Comparison of ENCODE assay signal across 9 cellular contexts in the genomic region with DNA sequence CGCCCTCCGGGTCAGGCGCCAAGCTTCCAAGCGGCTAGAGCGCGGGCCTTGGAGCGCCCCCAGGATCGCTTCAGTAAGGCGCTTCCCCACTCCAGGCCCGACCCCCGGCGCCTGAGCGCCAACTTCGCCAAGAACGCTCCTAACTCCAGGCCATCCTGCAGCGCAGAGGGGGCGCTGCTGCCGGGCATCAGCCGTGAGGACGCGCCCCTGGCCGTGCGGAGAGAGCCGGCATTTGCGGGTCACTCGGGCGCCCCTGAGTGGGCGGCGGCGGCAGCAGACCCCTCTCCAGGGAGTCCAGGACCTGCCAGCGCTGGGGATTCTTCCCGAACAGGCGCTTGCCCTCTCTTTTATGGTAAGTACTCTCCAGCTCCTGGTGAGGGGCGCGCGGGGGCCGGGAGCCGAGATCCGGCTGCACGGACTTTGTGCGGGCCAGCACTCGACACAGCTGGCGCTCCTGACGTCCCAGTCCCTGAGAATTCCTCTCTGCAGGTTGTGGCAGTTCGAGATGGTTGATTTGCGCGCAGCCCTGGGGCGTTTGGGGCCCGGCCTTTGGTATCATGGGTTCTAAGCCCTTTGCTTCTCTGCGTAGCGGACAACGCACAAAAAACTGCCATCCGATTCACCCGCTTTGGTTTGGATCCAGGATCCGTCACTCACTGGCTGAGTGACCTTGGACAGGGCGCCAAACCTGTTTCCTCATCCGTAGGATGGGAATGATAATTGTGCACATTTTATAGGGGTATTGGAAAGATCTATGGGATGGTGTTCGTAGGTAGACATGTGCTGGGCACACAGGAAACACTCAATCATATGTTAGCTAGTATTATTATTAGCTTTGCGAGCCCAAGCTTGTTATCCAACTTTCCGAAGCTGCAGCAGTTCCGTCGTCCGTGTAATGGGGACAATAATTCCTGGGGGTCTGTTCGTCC. TPM values are rescaled to one million over a fixed set of nuclear protein-coding genes. Genes with fewer than 3 reads are reported as not detected.
DNase-seq lines count a peak whose midpoint lies in the region; ATAC-seq and TF ChIP-seq lines count a peak whose summit lies in the region.
"Had no signal": no experiment of that assay in that cellular context is flagged by ENCODE, and none has a peak within 500 bp of the region (broad histone marks: within the 10 kb centered on the region; RNA-seq: fewer than 3 reads in every experiment).

No MANE protein-coding gene starts in this region.

- no peak for ATAC-seq in activated naive CD4-positive, alpha-beta T cell treated with anti-CD3 and anti-CD28 coated beads, Interleukin-2, amount 50 U/mL, for 72 hours
- ATAC-seq in lung (ENCODE audit: insufficient read depth, low FRiP score) (no peak), GM19035 (IDR thresholded peaks at IDR 0.05; ENCODE audit: unreplicated experiment) (no peak), GM21423 (IDR thresholded peaks at IDR 0.05; ENCODE audit: unreplicated experiment) (no peak)

- 1 to 2% methylated on average over 64 of the region's 64 CpGs for WGBS in lung, 2 donors
- 0 to 2% (median 1%) methylated on average over 31 to 64 of the region's 64 CpGs for WGBS in ovary, 3 donors

- peaks cover 45% of the 10 kb centered on the region for H3K27me3 Mint-ChIP-seq in activated naive CD4-positive, alpha-beta T cell treated with anti-CD3 and anti-CD28 coated beads, Interleukin-2, amount 50 U/mL, for 24 hours
- H3K27me3 Mint-ChIP-seq in MCF 10A (ENCODE audit: insufficient read depth, unreplicated experiment), result peaks cover 72% of the 10 kb centered on the region

- POLR2A ChIA-PET in MCF 10A (lab: Yijun Ruan, JAX), result no interaction called here

- no peak for TF ChIP-seq CTCF in MCF 10A (IDR thresholded peaks at IDR 0.05; ENCODE audit: unreplicated experiment)
- TF ChIP-seq CTCF in lung (IDR thresholded peaks at IDR 0.05; ENCODE audit: control extremely low read depth, extremely low read depth), result no peak
- TF ChIP-seq CTCF in vagina (IDR thresholded peaks at IDR 0.05), result no peak
- no peak for TF ChIP-seq CTCF in ovary (IDR thresholded peaks at IDR 0.05)

- no TSS peak for BruUV-seq in MCF 10A (replicated peaks; lab: Mats Ljungman, UMichigan)

- H3K36me3 ChIP-seq in lung (ENCODE audit: control insufficient read depth in 2 of 2, insufficient read depth in 2 of 2, low read length in 2 of 2) (no peaks in the 10 kb centered on the region), vagina (no peaks in the 10 kb centered on the region), ovary (no peaks in the 10 kb centered on the region)

- DNase-seq in activated naive CD4-positive, alpha-beta T cell treated with anti-CD3 and anti-CD28 coated beads, Interleukin-2, amount 50 U/mL, for 72 hours (ENCODE audit: low spot score in 2 of 2), result no peak
- DNase-seq in MCF 10A (ENCODE audit: unreplicated experiment) (no peak), lung (ENCODE audit: low spot score) (peak; percentile 26), vagina (ENCODE audit: extremely low spot score in 2 of 2) (no peak), ovary (no peak)

- peak overlapping the region in 1 of 2 donors; percentile 42 for H3K27ac ChIP-seq in lung (ENCODE audit: low read depth in 1 of 2, low read length in 1 of 2)
- no peak overlapping the region for H3K27ac ChIP-seq in vagina
- H3K27ac ChIP-seq in ovary, result no peak overlapping the region

- H3K4me1 ChIP-seq in lung (ENCODE audit: control insufficient read depth in 2 of 2, insufficient read depth in 2 of 2, low read length in 2 of 2) (peaks cover 0 to 6% of the 10 kb centered on the region in 2 donors), vagina (peaks cover 24% of the 10 kb centered on the region), ovary (ENCODE audit: insufficient read depth) (peaks cover 1% of the 10 kb centered on the region)

- H3K36me3 Mint-ChIP-seq in activated naive CD4-positive, alpha-beta T cell treated with anti-CD3 and anti-CD28 coated beads, Interleukin-2, amount 50 U/mL, for 24 hours, result no peaks in the 10 kb centered on the region
- H3K36me3 Mint-ChIP-seq in activated naive CD4-positive, alpha-beta T cell treated with anti-CD3 and anti-CD28 coated beads, Interleukin-2, amount 50 U/mL, for 72 hours, result peaks cover 0 to 5% of the 10 kb centered on the region in 2 donors
- H3K36me3 Mint-ChIP-seq in MCF 10A (ENCODE audit: insufficient read depth, unreplicated experiment), result no peaks in the 10 kb centered on the region

- intact Hi-C loops in MCF 10A (cut with micrococcal nuclease), result no loop called here
- intact Hi-C loops in vagina (cut with DNase I), result no loop called here
- intact Hi-C loops in ovary (cut with DNase I), result no loop called here

- H3K27ac Mint-ChIP-seq in activated naive CD4-positive, alpha-beta T cell treated with anti-CD3 and anti-CD28 coated beads, Interleukin-2, amount 50 U/mL, for 24 hours, result no peak overlapping the region
- no peak overlapping the region for H3K27ac Mint-ChIP-seq in activated naive CD4-positive, alpha-beta T cell treated with anti-CD3 and anti-CD28 coated beads, Interleukin-2, amount 50 U/mL, for 72 hours
- no peak overlapping the region for H3K27ac Mint-ChIP-seq in MCF 10A (ENCODE audit: low read depth, unreplicated experiment)

- H3K4me3 Mint-ChIP-seq in activated naive CD4-positive, alpha-beta T cell treated with anti-CD3 and anti-CD28 coated beads, Interleukin-2, amount 50 U/mL, for 24 hours, result peak overlapping the region; percentile 72
- peak overlapping the region; percentile 12 for H3K4me3 Mint-ChIP-seq in MCF 10A (ENCODE audit: unreplicated experiment)

- H3K9me3 ChIP-seq in lung (ENCODE audit: control insufficient read depth in 2 of 2, insufficient read depth in 1 of 2, low read length in 1 of 2) (peaks cover 0 to 3% of the 10 kb centered on the region in 2 donors), vagina (no peaks in the 10 kb centered on the region), ovary (no peaks in the 10 kb centered on the region)

- CTCF ChIA-PET in MCF 10A (lab: Yijun Ruan, JAX), result interaction anchor here (1.4 to 1.5 kb wide), 2 partner anchors 22 to 155 kb away, joined by 5 read pairs; no protein-coding TSS in a partner anchor

- no peak for TF ChIP-seq POLR2A in vagina (IDR thresholded peaks at IDR 0.05)
- no peak for TF ChIP-seq POLR2A in ovary (IDR thresholded peaks at IDR 0.05)

- H3K9me3 Mint-ChIP-seq in activated naive CD4-positive, alpha-beta T cell treated with anti-CD3 and anti-CD28 coated beads, Interleukin-2, amount 50 U/mL, for 24 hours, result no peaks in the 10 kb centered on the region
- no peaks in the 10 kb centered on the region for H3K9me3 Mint-ChIP-seq in activated naive CD4-positive, alpha-beta T cell treated with anti-CD3 and anti-CD28 coated beads, Interleukin-2, amount 50 U/mL, for 72 hours
- no peaks in the 10 kb centered on the region for H3K9me3 Mint-ChIP-seq in MCF 10A (ENCODE audit: unreplicated experiment)

- H3K27me3 ChIP-seq in lung (ENCODE audit: control insufficient read depth, insufficient read depth) (peaks cover 13% of the 10 kb centered on the region), vagina (peaks cover 7% of the 10 kb centered on the region), ovary (no peaks in the 10 kb centered on the region)

- H3K4me1 Mint-ChIP-seq in activated naive CD4-positive, alpha-beta T cell treated with anti-CD3 and anti-CD28 coated beads, Interleukin-2, amount 50 U/mL, for 24 hours, result peaks cover 6% of the 10 kb centered on the region
- H3K4me1 Mint-ChIP-seq in MCF 10A (ENCODE audit: insufficient read depth, unreplicated experiment), result peaks cover 10% of the 10 kb centered on the region

- peak overlapping the region; percentile 11 for H3K4me3 ChIP-seq in lung
- H3K4me3 ChIP-seq in vagina, result peak overlapping the region; percentile 34 to 35
- no peak overlapping the region for H3K4me3 ChIP-seq in ovary

- no peak for TF ChIP-seq EP300 in ovary (IDR thresholded peaks at IDR 0.05)

RNA-seq across cellular contexts. Expression of a gene that starts 0.8 kb away (rescaled TPM):
- total RNA-seq in activated naive CD4-positive, alpha-beta T cell treated with anti-CD3 and anti-CD28 coated beads, Interleukin-2, amount 50 U/mL, for 72 hours, result not detected
- not detected in 2 replicates for total RNA-seq in MCF 10A (2022)
- 1 to 10 TPM; 2.4 to 4.4 TPM for total RNA-seq in lung
- under 1 TPM; 0.25 to 0.65 TPM for polyA plus RNA-seq in lung
- 0.98 TPM for total RNA-seq in vagina
- total RNA-seq in ovary, result under 1 TPM in 2 of 7 donors, not detected in 5; 0.11 to 0.13 TPM
- polyA plus RNA-seq in ovary, result under 1 TPM; 0.07 to 0.57 TPM
- total RNA-seq: renal cortical epithelial cell had no signal
